In the genomic region with DNA sequence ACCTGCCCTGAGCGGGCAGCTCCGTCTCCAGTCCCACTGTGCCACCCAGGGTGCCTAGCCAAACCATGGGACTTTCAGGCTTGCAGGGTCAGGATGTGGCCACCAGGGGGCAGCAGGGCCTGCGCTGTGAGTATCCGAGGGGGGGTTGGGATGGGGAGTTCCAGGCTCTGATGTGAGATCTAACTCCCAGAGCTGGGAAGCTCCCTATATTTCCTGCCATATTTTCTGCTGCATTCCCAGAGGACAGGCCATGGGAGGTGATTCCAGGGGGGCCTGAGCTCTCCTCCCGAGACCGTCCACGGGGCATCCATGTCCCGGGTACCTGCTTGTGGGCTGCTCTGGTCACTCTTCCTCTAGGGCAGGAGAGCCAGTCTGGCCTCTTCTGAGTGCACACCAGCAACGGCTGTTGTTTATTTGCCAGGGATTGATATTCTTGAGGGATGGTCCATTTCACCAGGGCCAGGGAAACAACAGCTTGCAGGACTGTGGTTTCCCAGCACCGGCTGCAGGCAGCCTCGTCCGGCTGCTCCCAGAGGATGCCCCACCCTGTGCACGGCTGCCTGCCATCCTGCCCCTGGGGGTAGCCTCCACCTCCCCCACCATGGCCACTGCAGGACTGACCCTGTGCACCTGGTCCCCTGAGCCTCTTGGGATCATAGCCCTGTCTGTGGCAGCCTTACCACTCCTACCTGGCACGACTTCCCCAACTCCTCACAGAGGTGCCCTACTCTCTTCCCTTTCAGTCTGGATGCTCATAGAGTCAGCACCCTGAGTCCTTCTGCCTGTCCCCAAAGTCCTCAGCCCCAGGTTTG, we compare ENCODE assay signal across 9 cellular contexts. TPM values are rescaled to one million over a fixed set of nuclear protein-coding genes. Genes with fewer than 3 reads are reported as not detected.
DNase-seq lines count a peak whose midpoint lies in the region; ATAC-seq and TF ChIP-seq lines count a peak whose summit lies in the region.
"Had no signal": no experiment of that assay in that cellular context is flagged by ENCODE, and none has a peak within 500 bp of the region (broad histone marks: within the 10 kb centered on the region; RNA-seq: fewer than 3 reads in every experiment).

No MANE protein-coding gene starts in this region.

- peaks cover 19% of the 10 kb centered on the region for H3K4me1 Mint-ChIP-seq in dendritic cell treated with granulocyte-macrophage colony-stimulating factor and Interleukin-4, amounts not matched to agents 40 ng/mL and 50 ng/mL, for 4 days (ENCODE audit: low read depth)

- intact Hi-C loops in dendritic cell treated with granulocyte-macrophage colony-stimulating factor and Interleukin-4, amounts not matched to agents 40 ng/mL and 50 ng/mL, for 4 days (cut with micrococcal nuclease) = loop anchor here (1.0 to 5.0 kb wide), 2 partner anchors 165 to 279 kb away; no protein-coding TSS in a partner anchor

- peak overlapping the region; percentile 53 for H3K27ac Mint-ChIP-seq in dendritic cell treated with granulocyte-macrophage colony-stimulating factor and Interleukin-4, amounts not matched to agents 40 ng/mL and 50 ng/mL, for 4 days

- DNase-seq in SIG-M5 treated with dmso at 0.1 percent for 504 hours (lab: John Stamatoyannopoulos, UW; ENCODE audit: unreplicated experiment) = peak; percentile 50
- DNase-seq in SIG-M5 (lab: John Stamatoyannopoulos, UW) = no peak
- peak; percentile 39 for DNase-seq in NCI-H226
- DNase-seq in activated CD4-positive, alpha-beta T cell treated with anti-CD3 and anti-CD28 coated beads, Interleukin-2, amount 50 U/mL, for 48 hours = peak; percentile 78 to 83
- peak; percentile 74 for DNase-seq in lung (ENCODE audit: low spot score)
- peak; percentile 59 for DNase-seq in stimulated activated CD8-positive, alpha-beta memory T cell treated with anti-CD3 and anti-CD28 coated beads, Interleukin-12 subunit alpha, Interleukin-12 subunit beta, amount 100 ng/mL, for 1 hour (ENCODE audit: low read depth)

- TF ChIP-seq CTCF in lung (IDR thresholded peaks at IDR 0.05; ENCODE audit: control extremely low read depth, extremely low read depth) = peak; percentile 86

- no peaks in the 10 kb centered on the region for H3K9me3 ChIP-seq in lung (ENCODE audit: control insufficient read depth in 2 of 2, insufficient read depth in 1 of 2, low read length in 1 of 2)

- H3K4me3 ChIP-seq in lung = no peak overlapping the region
- H3K4me3 ChIP-seq: skin epidermis had no signal

- H3K27me3 ChIP-seq in lung (ENCODE audit: control insufficient read depth, insufficient read depth) = no peaks in the 10 kb centered on the region

- H3K36me3 ChIP-seq in lung (ENCODE audit: control insufficient read depth in 2 of 2, insufficient read depth in 2 of 2, low read length in 2 of 2) = no peaks in the 10 kb centered on the region

- H3K4me1 ChIP-seq in lung (ENCODE audit: control insufficient read depth in 2 of 2, insufficient read depth in 2 of 2, low read length in 2 of 2) = peaks cover 0 to 2% of the 10 kb centered on the region in 2 donors

- H3K9me3 Mint-ChIP-seq in dendritic cell treated with granulocyte-macrophage colony-stimulating factor and Interleukin-4, amounts not matched to agents 40 ng/mL and 50 ng/mL, for 4 days = no peaks in the 10 kb centered on the region

- H3K27ac ChIP-seq in lung (ENCODE audit: low read depth in 1 of 2, low read length in 1 of 2) = no peak overlapping the region
- H3K27ac ChIP-seq: skin epidermis had no signal

- H3K4me3 Mint-ChIP-seq in dendritic cell treated with granulocyte-macrophage colony-stimulating factor and Interleukin-4, amounts not matched to agents 40 ng/mL and 50 ng/mL, for 4 days = no peak overlapping the region

- ATAC-seq in lung (ENCODE audit: insufficient read depth, low FRiP score) = peak; percentile 78
- ATAC-seq in HG03439 (IDR thresholded peaks at IDR 0.05; ENCODE audit: unreplicated experiment) = no peak

- WGBS in lung, 2 donors = 13 to 19% methylated on average over 14 of the region's 14 CpGs

- H3K36me3 Mint-ChIP-seq in dendritic cell treated with granulocyte-macrophage colony-stimulating factor and Interleukin-4, amounts not matched to agents 40 ng/mL and 50 ng/mL, for 4 days (ENCODE audit: low read depth) = no peaks in the 10 kb centered on the region

- H3K27me3 Mint-ChIP-seq in dendritic cell treated with granulocyte-macrophage colony-stimulating factor and Interleukin-4, amounts not matched to agents 40 ng/mL and 50 ng/mL, for 4 days = peaks cover 60% of the 10 kb centered on the region

RNA-seq across cellular contexts. Expression of a gene that starts 1.2 kb away (rescaled TPM):
- not detected for total RNA-seq in lung
- under 1 TPM in 1 of 2 donors, not detected in 1; 0.03 TPM for polyA plus RNA-seq in lung

RNA-seq across cellular contexts. Expression of a gene that starts 6.9 kb away (rescaled TPM):
- under 1 TPM in 1 of 2 donors, not detected in 1; 0.17 TPM for total RNA-seq in lung
- not detected for polyA plus RNA-seq in lung

RNA-seq across cellular contexts. Expression of a gene that starts 42.5 kb away (rescaled TPM):
- total RNA-seq in lung = 10 to 100 TPM in 1 of 2 donors, 1 to 10 TPM in 1; 8.9 to 12.7 TPM
- polyA plus RNA-seq in lung = 1 to 10 TPM; 4.2 to 4.5 TPM
